ENCODE assay signal across 20 cellular contexts in genomic region chr7:20224005-20224404, GRCh38. TPM values are rescaled to one million over a fixed set of nuclear protein-coding genes. Genes with fewer than 3 reads are reported as not detected.
"Had no signal": no experiment of that assay in that cellular context is flagged by ENCODE, and none has a peak within 500 bp of the region (broad histone marks: within the 10 kb centered on the region; RNA-seq: fewer than 3 reads in every experiment).

No MANE protein-coding gene starts in this region.

- H3K36me3 ChIP-seq: colonic mucosa, left lung, upper lobe of left lung had no signal

- H3K27ac ChIP-seq: body of pancreas, colonic mucosa, left lung, testis, upper lobe of left lung had no signal

- ATAC-seq: body of pancreas; esophagus mucosa; left lung; naive thymus-derived CD4-positive, alpha-beta T cell; right cardiac atrium; stimulated activated naive CD8-positive, alpha-beta T cell treated with anti-CD3 and anti-CD28 coated beads, Interleukin-15, amount 100 ng/mL, for 72 hours had no signal

- FAIRE-seq: kidney had no signal

- DNase-seq: activated CD4-positive, alpha-beta T cell treated with anti-CD3 and anti-CD28 coated beads, Interleukin-2, amount 10 ng/mL, durations not matched to agents 7 days and 5 days; activated gamma-delta T cell treated with Interleukin-2 at 50 U/mL for 16 hours; amygdala; body of pancreas; central memory CD4-positive, alpha-beta T cell; colonic mucosa; hippocampal formation; kidney; left lung; mammary epithelial cell; naive thymus-derived CD4-positive, alpha-beta T cell; right cardiac atrium; stimulated activated CD4-positive, alpha-beta T cell treated with anti-CD3 and anti-CD28 coated beads, Interleukin-15, amount 100 ng/mL, for 24 hours; stimulated activated CD4-positive, alpha-beta T cell treated with anti-CD3 and anti-CD28 coated beads, Interleukin-4, amount 100 ng/mL, for 1 hour; stimulated activated naive CD8-positive, alpha-beta T cell treated with anti-CD3 and anti-CD28 coated beads, Interleukin-15, amount 100 ng/mL, for 72 hours; testis; upper lobe of left lung had no signal

- H3K4me3 ChIP-seq: body of pancreas, colonic mucosa, left lung, skin epidermis, testis, upper lobe of left lung had no signal

- H3K9me3 ChIP-seq: body of pancreas, colonic mucosa, left lung, testis, upper lobe of left lung had no signal

- H3K27me3 ChIP-seq: body of pancreas, colonic mucosa, left lung, testis, upper lobe of left lung had no signal

RNA-seq across cellular contexts. Expression of gene MACC1, which starts 6.8 kb away (rescaled TPM):
- total RNA-seq: glomerular endothelial cell had no signal
